ENCODE assay signal across 11 cellular contexts in genomic region chr2:127082974-127083373, GRCh38. TPM values are rescaled to one million over a fixed set of nuclear protein-coding genes. Genes with fewer than 3 reads are reported as not detected.
DNase-seq lines count a peak whose midpoint lies in the region; ATAC-seq and TF ChIP-seq lines count a peak whose summit lies in the region.
"Had no signal": no experiment of that assay in that cellular context is flagged by ENCODE, and none has a peak within 500 bp of the region (broad histone marks: within the 10 kb centered on the region; RNA-seq: fewer than 3 reads in every experiment).

No MANE protein-coding gene starts in this region.

- intact Hi-C loops in left ventricle myocardium inferior (cut with micrococcal nuclease), result no loop called here
- intact Hi-C loops in Right ventricle myocardium inferior (cut with DNase I), result no loop called here
- intact Hi-C loops in naive thymus-derived CD4-positive, alpha-beta T cell (cut with micrococcal nuclease), result loop anchor here (5.0 to 10.0 kb wide), 10 partner anchors 209 to 619 kb away; partner anchors contain the start of genes ERCC3 (in 2 of the 2), GYPC (in 2 of the 2), IWS1 (in 2 of the 2) and MAP3K2 (in 2 of the 2)

- H3K27me3 ChIP-seq in left ventricle myocardium inferior (ENCODE audit: low read depth) (peaks cover 27% of the 10 kb centered on the region), upper lobe of left lung (no peaks in the 10 kb centered on the region)
- H3K27me3 ChIP-seq in naive thymus-derived CD4-positive, alpha-beta T cell (ENCODE audit: control insufficient read depth in 2 of 2, insufficient read depth in 2 of 2, low read length in 2 of 2), result no peaks in the 10 kb centered on the region
- H3K27me3 ChIP-seq: ascending aorta had no signal

- no peak for TF ChIP-seq CTCF in left ventricle myocardium inferior (IDR thresholded peaks at IDR 0.05; ENCODE audit: borderline replicate concordance)
- no peak for TF ChIP-seq CTCF in cardiac fibroblast (IDR thresholded peaks at IDR 0.05; ENCODE audit: low read depth, low read length)
- TF ChIP-seq CTCF in upper lobe of left lung (IDR thresholded peaks at IDR 0.05), result no peak

- peak overlapping the region; percentile 65 for H3K27ac ChIP-seq in left ventricle myocardium inferior (replicated peaks)
- peak overlapping the region; percentile 89 for H3K27ac ChIP-seq in naive thymus-derived CD4-positive, alpha-beta T cell (ENCODE audit: low read depth, low read length)
- peak overlapping the region in 3 of 4 donors; percentile 78 to 88 (median 81) for H3K27ac ChIP-seq in upper lobe of left lung

- H3K4me1 ChIP-seq in left ventricle myocardium inferior (peaks cover 74% of the 10 kb centered on the region), upper lobe of left lung (peaks cover 73 to 90% (median 77%) of the 10 kb centered on the region in 4 donors)
- H3K4me1 ChIP-seq in naive thymus-derived CD4-positive, alpha-beta T cell (ENCODE audit: control insufficient read depth in 2 of 2, insufficient read depth in 2 of 2, low read length in 2 of 2), result peaks cover 70 to 73% of the 10 kb centered on the region in 2 donors

- no peak for DNase-seq in left ventricle myocardium inferior
- DNase-seq in Right ventricle myocardium inferior (ENCODE audit: missing footprints), result no peak
- DNase-seq in cardiac fibroblast (ENCODE audit: low read depth in 2 of 2), result peak; percentile 44 to 71
- no peak for DNase-seq in naive thymus-derived CD4-positive, alpha-beta T cell
- DNase-seq in upper lobe of left lung, result no peak
- no peak for DNase-seq in stimulated activated CD8-positive, alpha-beta memory T cell treated with anti-CD3 and anti-CD28 coated beads, Interleukin-4, amount 100 ng/mL, for 48 hours
- DNase-seq: erythroblast, left colon had no signal

- ATAC-seq in Right ventricle myocardium inferior (no peak), upper lobe of left lung (ENCODE audit: low FRiP score in 2 of 2) (no peak), GM21723 (IDR thresholded peaks at IDR 0.05; ENCODE audit: unreplicated experiment) (no peak), HG02938 (IDR thresholded peaks at IDR 0.05; ENCODE audit: unreplicated experiment) (no peak)
- ATAC-seq in naive thymus-derived CD4-positive, alpha-beta T cell, result no peak
- ATAC-seq: left colon had no signal

- H3K27ac Mint-ChIP-seq in naive thymus-derived CD4-positive, alpha-beta T cell, result peak overlapping the region; percentile 78 to 99 (median 98)

- H3K4me1 Mint-ChIP-seq in naive thymus-derived CD4-positive, alpha-beta T cell, result peaks cover 58 to 85% (median 76%) of the 10 kb centered on the region in 7 donors

- H3K4me3 ChIP-seq in left ventricle myocardium inferior (no peak overlapping the region), cardiac fibroblast (replicated peaks in 1 of 2; ENCODE audit: low read depth in 2 of 2, low read length in 2 of 2) (no peak overlapping the region), upper lobe of left lung (no peak overlapping the region)
- no peak overlapping the region for H3K4me3 ChIP-seq in naive thymus-derived CD4-positive, alpha-beta T cell (ENCODE audit: low read length)
- H3K4me3 ChIP-seq: ascending aorta had no signal

- POLR2A ChIA-PET in naive thymus-derived CD4-positive, alpha-beta T cell (lab: Charles Lee), result interaction anchor here (4.2 kb wide), 1 partner anchor 23 kb away, joined by 21 read pairs; the partner anchor contains the start of gene BIN1

- H3K9me3 Mint-ChIP-seq in naive thymus-derived CD4-positive, alpha-beta T cell, result no peaks in the 10 kb centered on the region

- TF ChIP-seq EP300 in upper lobe of left lung (IDR thresholded peaks at IDR 0.05), result no peak

- H3K27me3 Mint-ChIP-seq in naive thymus-derived CD4-positive, alpha-beta T cell, result no peaks in the 10 kb centered on the region

- no peak for TF ChIP-seq POLR2A in upper lobe of left lung (IDR thresholded peaks at IDR 0.05)

- 72 to 76% methylated on average over 8 of the region's 8 CpGs for WGBS in upper lobe of left lung, 2 donors

- H3K9me3 ChIP-seq in left ventricle myocardium inferior (replicated peaks), result no peaks in the 10 kb centered on the region
- H3K9me3 ChIP-seq in naive thymus-derived CD4-positive, alpha-beta T cell (ENCODE audit: control insufficient read depth in 2 of 3, low read length in 3 of 3), result no peaks in the 10 kb centered on the region
- H3K9me3 ChIP-seq in upper lobe of left lung, result no peaks in the 10 kb centered on the region
- H3K9me3 ChIP-seq: ascending aorta had no signal

- H3K36me3 ChIP-seq in left ventricle myocardium inferior (no peaks in the 10 kb centered on the region), upper lobe of left lung (no peaks in the 10 kb centered on the region)
- no peaks in the 10 kb centered on the region for H3K36me3 ChIP-seq in naive thymus-derived CD4-positive, alpha-beta T cell (ENCODE audit: control insufficient read depth in 2 of 3, insufficient read depth in 3 of 3, low read length in 3 of 3)
- H3K36me3 ChIP-seq: ascending aorta had no signal

- CTCF ChIA-PET in naive thymus-derived CD4-positive, alpha-beta T cell (lab: Charles Lee), result no interaction called here

- peaks cover 0 to 12% (median 0%) of the 10 kb centered on the region in 5 donors for H3K36me3 Mint-ChIP-seq in naive thymus-derived CD4-positive, alpha-beta T cell

- H3K4me3 Mint-ChIP-seq in naive thymus-derived CD4-positive, alpha-beta T cell, result peak overlapping the region; percentile 18 to 96 (median 90)

RNA-seq across cellular contexts. Expression of gene BIN1, which starts 24.0 kb away (rescaled TPM):
- 15.8 TPM for total RNA-seq in left ventricle myocardium inferior
- total RNA-seq in Right ventricle myocardium inferior, result 17.9 TPM
- total RNA-seq in naive thymus-derived CD4-positive, alpha-beta T cell, result 100 to 1,000 TPM; 103 to 120 (median 109) TPM
- 100 to 1,000 TPM; 158 to 161 TPM for polyA plus RNA-seq in naive thymus-derived CD4-positive, alpha-beta T cell
- 10 to 100 TPM; 32.3 to 57.0 (median 42.9) TPM for total RNA-seq in upper lobe of left lung

Comparison
In these comparisons a context has a peak if more than half of its experiments do, and no peak if none do; other contexts are left out.
1. DNase-seq: peak in cardiac fibroblast (2 of 2); none in left ventricle myocardium inferior (single experiment), Right ventricle myocardium inferior (single experiment), naive thymus-derived CD4-positive, alpha-beta T cell (0 of 9), upper lobe of left lung (0 of 2) and stimulated activated CD8-positive, alpha-beta memory T cell treated with anti-CD3 and anti-CD28 coated beads, Interleukin-4, amount 100 ng/mL, for 48 hours (single experiment).
2. intact Hi-C loops: an anchor here in naive thymus-derived CD4-positive, alpha-beta T cell (5.0 to 10.0 kb wide); none called in left ventricle myocardium inferior and Right ventricle myocardium inferior.
3. Peak in every context shown above with its lines, with median percentiles within 50 percentile points of each other: H3K27ac ChIP-seq.